In genomic region chr19:15199219-15199651, GRCh38 we compare ENCODE assay signal across 1 cellular context.
TF ChIP-seq lines count a peak whose summit lies in the region.

No MANE protein-coding gene starts in this region.

TF ChIP-seq in HEK293, 187 proteins besides CTCF, POLR2A, EP300 and RAD21 (continued from another document):
- TF ChIP-seq ZNF777 (tag by site-specific recombination; IDR thresholded peaks at IDR 0.05; ENCODE audit: borderline replicate concordance) (0 out of 2 replicates have a peak, but pooled peaks have one; percentile 49), PATZ1 (tag by site-specific recombination; IDR thresholded peaks at IDR 0.05) (no peak), ZBTB6 (tag by site-specific recombination; IDR thresholded peaks at IDR 0.05) (no peak), ZSCAN4 (tag by site-specific recombination; IDR thresholded peaks at IDR 0.05) (peak; percentile 86), SCRT2 (tag by site-specific recombination; IDR thresholded peaks at IDR 0.05) (peak; percentile 71; the same call in 1 of the 2 replicates), KLF1 (tag by site-specific recombination; IDR thresholded peaks at IDR 0.05) (no peak), ZNF473 (tag by site-specific recombination; IDR thresholded peaks at IDR 0.05) (no peak), ZEB2 (tag by site-specific recombination; IDR thresholded peaks at IDR 0.05) (no peak), ZNF391 (tag by site-specific recombination; IDR thresholded peaks at IDR 0.05; ENCODE audit: borderline replicate concordance, low read depth) (0 out of 2 replicates have a peak, but pooled peaks have one; percentile 28), ZFP41 (tag by site-specific recombination; IDR thresholded peaks at IDR 0.05; ENCODE audit: borderline replicate concordance) (no peak), SP2 (tag by site-specific recombination; IDR thresholded peaks at IDR 0.05) (no peak), ZNF549 (tag by site-specific recombination; IDR thresholded peaks at IDR 0.05) (no peak), ZNF645 (tag by site-specific recombination; IDR thresholded peaks at IDR 0.05) (no peak)
